ENCODE assay signal across 14 cellular contexts in the genomic region with DNA sequence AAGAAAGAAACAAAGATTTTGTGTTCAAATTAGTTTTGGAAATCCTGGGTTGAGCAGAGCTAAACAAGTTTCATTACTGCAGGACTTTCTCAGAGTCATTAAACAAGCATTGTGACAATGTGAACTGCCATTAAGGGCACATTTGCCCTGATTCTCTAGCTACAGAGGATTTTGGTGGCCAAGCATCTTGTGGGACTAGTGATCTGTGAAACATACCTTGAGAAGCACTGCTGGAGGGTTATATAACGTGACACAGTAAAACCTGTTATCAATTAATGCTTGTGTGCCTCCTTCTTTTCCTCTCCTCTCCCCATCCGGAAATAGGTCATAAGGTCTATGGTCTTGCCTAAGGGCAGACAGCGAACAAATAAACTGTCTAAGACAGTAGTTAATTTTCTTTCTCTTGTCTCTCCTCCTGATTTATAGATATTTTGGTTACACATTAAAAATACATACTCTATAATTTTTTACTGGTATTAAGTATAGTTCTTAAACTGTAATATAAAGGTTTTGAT.
"Had no signal": no experiment of that assay in that cellular context is flagged by ENCODE, and none has a peak within 500 bp of the region (broad histone marks: within the 10 kb centered on the region; RNA-seq: fewer than 3 reads in every experiment).

No MANE protein-coding gene starts in this region.

- H3K27me3 Mint-ChIP-seq: activated CD4-positive, alpha-beta T cell treated with anti-CD3 and anti-CD28 coated beads, Interleukin-2, amount 10 ng/mL, durations not matched to agents 7 days and 5 days; activated naive CD8-positive, alpha-beta T cell treated with anti-CD3 and anti-CD28 coated beads for 36 hours; stimulated activated naive CD8-positive, alpha-beta T cell treated with anti-CD3 and anti-CD28 coated beads, Interleukin-15, Interleukin-2, amounts not matched to agents 100 ng/mL and 50 ng/mL, for 24 hours had no signal

- H3K27ac Mint-ChIP-seq: activated CD4-positive, alpha-beta T cell treated with anti-CD3 and anti-CD28 coated beads, Interleukin-2, amount 10 ng/mL, durations not matched to agents 7 days and 5 days; activated naive CD8-positive, alpha-beta T cell treated with anti-CD3 and anti-CD28 coated beads for 36 hours; nephron; stimulated activated naive CD8-positive, alpha-beta T cell treated with anti-CD3 and anti-CD28 coated beads, Interleukin-15, Interleukin-2, amounts not matched to agents 100 ng/mL and 50 ng/mL, for 24 hours had no signal

- DNase-seq: activated CD4-positive, alpha-beta T cell treated with anti-CD3 and anti-CD28 coated beads, Interleukin-2, amount 10 ng/mL, durations not matched to agents 7 days and 5 days; activated CD8-positive, alpha-beta memory T cell treated with anti-CD3 and anti-CD28 coated beads, Interleukin-2, amount 50 U/mL, for 48 hours; activated naive CD8-positive, alpha-beta T cell treated with anti-CD3 and anti-CD28 coated beads for 36 hours; amygdala; cerebellar nuclear complex; effector CD8-positive, alpha-beta T cell; foreskin keratinocyte; kidney glomerular epithelial cell; T-helper 2 cell; trophoblast cell had no signal

- H3K4me1 Mint-ChIP-seq: activated CD4-positive, alpha-beta T cell treated with anti-CD3 and anti-CD28 coated beads, Interleukin-2, amount 10 ng/mL, durations not matched to agents 7 days and 5 days; activated naive CD8-positive, alpha-beta T cell treated with anti-CD3 and anti-CD28 coated beads for 36 hours had no signal

- H3K9me3 ChIP-seq: suprapubic skin had no signal

- H3K36me3 Mint-ChIP-seq: activated naive CD8-positive, alpha-beta T cell treated with anti-CD3 and anti-CD28 coated beads for 36 hours had no signal

- H3K36me3 ChIP-seq: suprapubic skin had no signal

- H3K4me3 Mint-ChIP-seq: activated CD4-positive, alpha-beta T cell treated with anti-CD3 and anti-CD28 coated beads, Interleukin-2, amount 10 ng/mL, durations not matched to agents 7 days and 5 days; activated naive CD8-positive, alpha-beta T cell treated with anti-CD3 and anti-CD28 coated beads for 36 hours; nephron; stimulated activated naive CD8-positive, alpha-beta T cell treated with anti-CD3 and anti-CD28 coated beads, Interleukin-15, Interleukin-2, amounts not matched to agents 100 ng/mL and 50 ng/mL, for 24 hours had no signal

- ATAC-seq: foreskin keratinocyte, sciatic nerve had no signal

- H3K27me3 ChIP-seq: foreskin keratinocyte, suprapubic skin had no signal

- H3K4me1 ChIP-seq: suprapubic skin had no signal

- H3K4me3 ChIP-seq: suprapubic skin had no signal

- H3K9me3 Mint-ChIP-seq: activated CD4-positive, alpha-beta T cell treated with anti-CD3 and anti-CD28 coated beads, Interleukin-2, amount 10 ng/mL, durations not matched to agents 7 days and 5 days; activated naive CD8-positive, alpha-beta T cell treated with anti-CD3 and anti-CD28 coated beads for 36 hours; nephron; stimulated activated naive CD8-positive, alpha-beta T cell treated with anti-CD3 and anti-CD28 coated beads, Interleukin-15, Interleukin-2, amounts not matched to agents 100 ng/mL and 50 ng/mL, for 24 hours had no signal

- H3K27ac ChIP-seq: foreskin keratinocyte, suprapubic skin had no signal
